8 cellular contexts compared by ENCODE assay signal in the genomic region with DNA sequence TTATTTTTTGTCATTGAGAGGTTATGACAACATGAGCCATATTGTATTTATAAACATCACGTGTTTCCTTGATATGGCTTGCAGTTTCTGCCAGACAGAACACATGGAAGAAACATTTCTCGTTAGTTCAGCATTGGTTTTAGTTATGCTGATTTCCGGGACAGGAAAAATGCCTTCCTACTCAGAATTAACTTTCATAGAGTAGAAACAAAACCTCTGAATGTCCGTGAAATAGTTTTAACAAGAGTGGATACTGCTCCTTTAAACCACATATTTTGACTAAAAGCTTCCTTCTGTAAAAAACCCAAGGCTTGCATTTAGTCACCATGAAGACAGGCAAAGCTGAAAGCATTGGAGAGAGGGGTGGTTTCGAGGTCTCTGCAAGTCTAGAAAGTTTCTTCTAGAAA.
DNase-seq lines count a peak whose midpoint lies in the region; ATAC-seq and TF ChIP-seq lines count a peak whose summit lies in the region.

No MANE protein-coding gene starts in this region.

- peak overlapping the region; percentile 20 for H2AFZ ChIP-seq in MM.1S (ENCODE audit: low read length)

- CTCF ChIA-PET in GM10248 (lab: Yijun Ruan, JAX), result interaction anchor here (2.1 kb wide), 1 partner anchor 8 kb away, joined by 4 read pairs; no protein-coding TSS in a partner anchor

- H3K9me2 ChIP-seq in MM.1S (replicated peaks; ENCODE audit: insufficient read depth, low read length), result no peaks in the 10 kb centered on the region

- peak overlapping the region; percentile 88 for H3K27ac ChIP-seq in MM.1S (ENCODE audit: low read length)

- ATAC-seq in GM21528 (IDR thresholded peaks at IDR 0.05; ENCODE audit: low FRiP score, unreplicated experiment), result peak; percentile 74

- POLR2A ChIA-PET in GM10248 (lab: Yijun Ruan, JAX), result no interaction called here

- no peak for TF ChIP-seq CTCF in GM10248 (IDR thresholded peaks at IDR 0.05; ENCODE audit: control extremely low read depth, extremely low read depth, low read depth, missing control alignments)
- TF ChIP-seq CTCF in MM.1S (IDR thresholded peaks at IDR 0.05; ENCODE audit: low read length), result no peak

- H3K4me1 ChIP-seq in MM.1S (ENCODE audit: low read length), result peaks cover 23% of the 10 kb centered on the region

- H3K27me3 ChIP-seq in MM.1S (replicated peaks; ENCODE audit: insufficient read depth, low read length), result no peaks in the 10 kb centered on the region

- H3K4me2 ChIP-seq in MM.1S (ENCODE audit: low read depth, low read length), result peak overlapping the region; percentile 96

- no peaks in the 10 kb centered on the region for H3K36me3 ChIP-seq in MM.1S (replicated peaks; ENCODE audit: insufficient read depth, low read length)

- H3F3A ChIP-seq in MM.1S (ENCODE audit: insufficient read depth, low read length), result peaks cover 34% of the 10 kb centered on the region

- no peaks in the 10 kb centered on the region for H4K20me1 ChIP-seq in MM.1S (ENCODE audit: insufficient read depth, low read length)

- H3K9me3 ChIP-seq in MM.1S (replicated peaks; ENCODE audit: insufficient read depth, low read length), result no peaks in the 10 kb centered on the region

- peak; percentile 37 for DNase-seq in GM10248 (ENCODE audit: extremely low spot score)
- peak; percentile 58 for DNase-seq in MM.1S
- peak; percentile 32 for DNase-seq in inferior parietal cortex (ENCODE audit: extremely low spot score)
- DNase-seq in stimulated activated CD8-positive, alpha-beta memory T cell treated with anti-CD3 and anti-CD28 coated beads, Interleukin-4, amount 100 ng/mL, for 48 hours, result no peak
- no peak for DNase-seq in NCI-H226
- no peak for DNase-seq in mesenteric fat pad (ENCODE audit: low spot score)
- no peak for DNase-seq in DMS153 treated with DMSO at 0.1 percent for 48 hours (lab: John Stamatoyannopoulos, UW; ENCODE audit: unreplicated experiment)

- H3K79me2 ChIP-seq in MM.1S (ENCODE audit: low read length), result peaks cover 47% of the 10 kb centered on the region

- H3K4me3 ChIP-seq in MM.1S (ENCODE audit: low read length), result peak overlapping the region; percentile 71

- peak overlapping the region; percentile 63 for H3K9ac ChIP-seq in MM.1S (ENCODE audit: low read length)

Comparison
In these comparisons a context has a peak if more than half of its experiments do, and no peak if none do; other contexts are left out.
1. DNase-seq: peak in GM10248 (single experiment), MM.1S (single experiment) and inferior parietal cortex (single experiment); none in stimulated activated CD8-positive, alpha-beta memory T cell treated with anti-CD3 and anti-CD28 coated beads, Interleukin-4, amount 100 ng/mL, for 48 hours (single experiment), NCI-H226 (single experiment), mesenteric fat pad (single experiment) and DMS153 treated with DMSO at 0.1 percent for 48 hours (single experiment).